8 cellular contexts compared by ENCODE assay signal in the genomic region with DNA sequence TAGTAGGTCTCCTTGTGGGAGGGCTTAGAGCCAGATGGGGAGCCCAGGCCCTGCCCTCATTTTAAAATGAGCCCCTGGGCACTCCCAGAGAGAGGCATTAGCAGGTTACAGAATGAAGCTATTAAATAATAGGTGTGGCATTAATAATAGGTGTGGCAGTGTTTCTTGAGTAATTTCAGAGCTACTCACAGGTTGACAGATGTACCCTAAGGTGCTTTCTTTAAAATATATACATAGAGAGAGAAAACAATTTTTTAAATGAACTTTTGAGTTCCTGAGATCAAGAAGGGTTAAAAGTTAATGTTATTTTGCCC. TPM values are rescaled to one million over a fixed set of nuclear protein-coding genes. Genes with fewer than 3 reads are reported as not detected.
DNase-seq lines count a peak whose midpoint lies in the region; ATAC-seq and TF ChIP-seq lines count a peak whose summit lies in the region.

No MANE protein-coding gene starts in this region.

- DNase-seq in Calu3: no peak
- no peak for DNase-seq in IMR-90
- DNase-seq in hippocampal formation (lab: John Stamatoyannopoulos, UW): no peak
- no peak for DNase-seq in midbrain (lab: John Stamatoyannopoulos, UW)
- no peak for DNase-seq in kidney glomerular epithelial cell (lab: John Stamatoyannopoulos, UW)

- CTCF ChIA-PET in Calu3 (lab: Charles Lee): interaction anchor here (1.5 to 2.4 kb wide), 2 partner anchors 10 to 49 kb away, joined by 9 to 11 read pairs; no protein-coding TSS in a partner anchor
- CTCF ChIA-PET in IMR-90 (lab: Yijun Ruan, JAX): interaction anchor here (1.0 to 3.2 kb wide), 7 partner anchors 9 to 83 kb away, joined by 3 to 13 read pairs (median 8); no protein-coding TSS in a partner anchor

- dilution Hi-C loops in IMR-90 (cut with HindIII; ENCODE audit: low sequenced_read_pairs, unreplicated experiment): no loop called here

- H2BK20ac ChIP-seq in IMR-90 (ENCODE audit: low read depth, low read length): no peak overlapping the region

- H3K4me2 ChIP-seq in IMR-90 (ENCODE audit: low read depth, low read length): peak overlapping the region; percentile 95

- H3K27ac ChIP-seq in IMR-90 (ENCODE audit: insufficient read depth, low read length) (no peak overlapping the region), duodenal mucosa (ENCODE audit: low read depth, low read length) (peak overlapping the region; percentile 42)

- H3K4ac ChIP-seq in IMR-90 (ENCODE audit: low read depth, low read length): no peak overlapping the region

- TF ChIP-seq CTCF in Calu3 (IDR thresholded peaks at IDR 0.05; ENCODE audit: unreplicated experiment) (no peak), IMR-90 (conservative IDR thresholded peaks at IDR 0.05; ENCODE audit: low read depth, low read length) (no peak)

- peak overlapping the region; percentile 82 for H2AK9ac ChIP-seq in IMR-90 (replicated peaks; ENCODE audit: low read depth, low read length, poor library complexity)

- H3K9ac ChIP-seq in IMR-90 (ENCODE audit: low read depth, low read length): no peak overlapping the region
- peak overlapping the region; percentile 78 to 85 for H3K9ac ChIP-seq in duodenal mucosa (ENCODE audit: low read depth in 1 of 2, low read length in 2 of 2)

- H3K9me3 Mint-ChIP-seq in Calu3 (ENCODE audit: low read depth, unreplicated experiment): no peaks in the 10 kb centered on the region

- no peak overlapping the region for H4K8ac ChIP-seq in IMR-90 (ENCODE audit: low read depth in 2 of 2, low read length in 2 of 2)

- H3K27me3 ChIP-seq in IMR-90 (ENCODE audit: control insufficient read depth, insufficient read depth, low read length) (no peaks in the 10 kb centered on the region; the same call in 1 of the 2 replicates), duodenal mucosa (ENCODE audit: control insufficient read depth in 1 of 2, insufficient read depth in 2 of 2, low read length in 2 of 2) (no peaks in the 10 kb centered on the region), neuron (ENCODE audit: insufficient read depth, low read length) (peaks cover under 1% of the 10 kb centered on the region)

- no peak for TF ChIP-seq POLR2A in IMR-90 (IDR thresholded peaks at IDR 0.05; ENCODE audit: low read depth, low read length)

- POLR2A ChIA-PET in IMR-90 (lab: Charles Lee; ENCODE audit: unreplicated experiment): interaction anchor here (0.6 kb wide), 1 partner anchor 347 kb away, joined by 4 read pairs; no protein-coding TSS in a partner anchor

- intact Hi-C loops in Calu3 (cut with micrococcal nuclease; ENCODE audit: unreplicated experiment): loop anchor here (1.0 to 2.0 kb wide), 3 partner anchors 24 to 82 kb away; no protein-coding TSS in a partner anchor
- intact Hi-C loops in IMR-90 (cut with micrococcal nuclease): no loop called here

- no peak overlapping the region for H2BK5ac ChIP-seq in IMR-90 (ENCODE audit: low read depth, low read length, poor library complexity, severe bottlenecking)

- H3K4me1 ChIP-seq in IMR-90 (ENCODE audit: control insufficient read depth, insufficient read depth, low read length): no peaks in the 10 kb centered on the region; the same call in 1 of the 2 replicates
- H3K4me1 ChIP-seq in duodenal mucosa (ENCODE audit: control insufficient read depth in 1 of 2, insufficient read depth in 2 of 2, low read length in 2 of 2): peaks cover 23 to 28% of the 10 kb centered on the region in 2 donors
- peaks cover 7% of the 10 kb centered on the region for H3K4me1 ChIP-seq in neuron (ENCODE audit: insufficient read depth, low read length)

- no TSS peak for BruUV-seq in Calu3 (replicated peaks; lab: Mats Ljungman, UMichigan)
- BruUV-seq in IMR-90 (replicated peaks; lab: Mats Ljungman, UMichigan): no TSS peak

- no peak overlapping the region for H2BK120ac ChIP-seq in IMR-90 (ENCODE audit: low read depth, low read length)

- H4K5ac ChIP-seq in IMR-90 (ENCODE audit: low read depth, low read length): no peak overlapping the region

- H4K20me1 ChIP-seq in IMR-90 (ENCODE audit: insufficient read depth, low read length): no peaks in the 10 kb centered on the region

- no peak overlapping the region for H2AK5ac ChIP-seq in IMR-90 (ENCODE audit: low read depth, low read length)

- H3K27ac Mint-ChIP-seq in Calu3 (ENCODE audit: unreplicated experiment): no peak overlapping the region

- H2BK15ac ChIP-seq in IMR-90 (ENCODE audit: low read depth, low read length): no peak overlapping the region

- in situ Hi-C loops in IMR-90 (cut with MboI; ENCODE audit: low sequenced_read_pairs): no loop called here

- no peaks in the 10 kb centered on the region for H3K9me3 ChIP-seq in IMR-90 (ENCODE audit: control insufficient read depth, insufficient read depth, low read length)
- no peaks in the 10 kb centered on the region for H3K9me3 ChIP-seq in duodenal mucosa (ENCODE audit: control insufficient read depth in 1 of 2, low read length in 2 of 2)
- no peaks in the 10 kb centered on the region for H3K9me3 ChIP-seq in neuron (ENCODE audit: low read length)

- H3K18ac ChIP-seq in IMR-90 (ENCODE audit: low read depth, low read length): no peak overlapping the region

- no peaks in the 10 kb centered on the region for H3K27me3 Mint-ChIP-seq in Calu3 (ENCODE audit: unreplicated experiment)

- peaks cover 8% of the 10 kb centered on the region for H3K36me3 Mint-ChIP-seq in Calu3 (ENCODE audit: insufficient read depth, unreplicated experiment)

- ATAC-seq in IMR-90 (ENCODE audit: low read depth) (no peak), GM18873 (IDR thresholded peaks at IDR 0.05; ENCODE audit: low FRiP score, unreplicated experiment) (no peak)

- H3K23ac ChIP-seq in IMR-90 (ENCODE audit: low read depth, low read length): no peak overlapping the region

- no peak overlapping the region for H3K14ac ChIP-seq in IMR-90 (replicated peaks; ENCODE audit: low read depth, low read length)

- H3K4me3 ChIP-seq in IMR-90 (ENCODE audit: insufficient read depth, low read depth, low read length) (peak overlapping the region; percentile 82), duodenal mucosa (ENCODE audit: low read depth in 1 of 2, low read length in 2 of 2) (peak overlapping the region; percentile 78 to 83), neuron (ENCODE audit: low read length) (peak overlapping the region; percentile 87)

- peak overlapping the region; percentile 78 for H3K4me3 Mint-ChIP-seq in Calu3 (ENCODE audit: low read depth, unreplicated experiment)

- no peak overlapping the region for H3K56ac ChIP-seq in IMR-90 (ENCODE audit: extremely low read depth, insufficient read depth, low read length)

- H3K4me1 Mint-ChIP-seq in Calu3 (ENCODE audit: low read depth, unreplicated experiment): no peaks in the 10 kb centered on the region

- H2AFZ ChIP-seq in IMR-90 (replicated peaks; ENCODE audit: low read length, poor library complexity) (peak overlapping the region; percentile 88), neuron (ENCODE audit: low read depth, low read length) (peak overlapping the region; percentile 81)

- no peak for TF ChIP-seq RAD21 in IMR-90 (IDR thresholded peaks at IDR 0.05; ENCODE audit: low read length)

- peaks cover 11 to 40% of the 10 kb centered on the region in 2 experiments for H3K79me1 ChIP-seq in IMR-90 (ENCODE audit: low read depth in 1 of 2, low read length in 2 of 2)

- H3K36me3 ChIP-seq in IMR-90 (ENCODE audit: control insufficient read depth, insufficient read depth, low read length) (no peaks in the 10 kb centered on the region), duodenal mucosa (ENCODE audit: control insufficient read depth in 1 of 2, insufficient read depth in 2 of 2, low read length in 2 of 2) (no peaks in the 10 kb centered on the region), neuron (ENCODE audit: insufficient read depth, low read length) (no peaks in the 10 kb centered on the region)

- H3K9me1 ChIP-seq in IMR-90 (ENCODE audit: insufficient read depth, low read length): peaks cover 2% of the 10 kb centered on the region; the same call in 1 of the 2 replicates

- H4K91ac ChIP-seq in IMR-90 (ENCODE audit: insufficient read depth, low read depth, low read length): no peak overlapping the region

TF ChIP-seq in IMR-90, 13 proteins besides CTCF, POLR2A, EP300 and RAD21:
- TF ChIP-seq SMC3 (IDR thresholded peaks at IDR 0.05; ENCODE audit: low read depth, low read length): no peak
- no peak for TF ChIP-seq CHD1 (IDR thresholded peaks at IDR 0.05; ENCODE audit: low read depth, low read length)
- TF ChIP-seq MAFK (IDR thresholded peaks at IDR 0.05; ENCODE audit: low read depth, low read length): no peak
- TF ChIP-seq NFE2L2 (IDR thresholded peaks at IDR 0.05; ENCODE audit: low read depth, low read length): no peak
- no peak for TF ChIP-seq MXI1 (IDR thresholded peaks at IDR 0.05; ENCODE audit: borderline replicate concordance, low read depth, low read length)
- no peak for TF ChIP-seq FOS (IDR thresholded peaks at IDR 0.05; ENCODE audit: low read depth, low read length)
- TF ChIP-seq, protein P1, sequence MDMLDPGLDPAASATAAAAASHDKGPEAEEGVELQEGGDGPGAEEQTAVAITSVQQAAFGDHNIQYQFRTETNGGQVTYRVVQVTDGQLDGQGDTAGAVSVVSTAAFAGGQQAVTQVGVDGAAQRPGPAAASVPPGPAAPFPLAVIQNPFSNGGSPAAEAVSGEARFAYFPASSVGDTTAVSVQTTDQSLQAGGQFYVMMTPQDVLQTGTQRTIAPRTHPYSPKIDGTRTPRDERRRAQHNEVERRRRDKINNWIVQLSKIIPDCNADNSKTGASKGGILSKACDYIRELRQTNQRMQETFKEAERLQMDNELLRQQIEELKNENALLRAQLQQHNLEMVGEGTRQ (IDR thresholded peaks at IDR 0.05; ENCODE audit: low read depth, low read length): no peak
- no peak for TF ChIP-seq RCOR1 (IDR thresholded peaks at IDR 0.05; ENCODE audit: insufficient replicate concordance, low read length)

RNA-seq across cellular contexts. Expression of a gene that starts 1.2 kb away (rescaled TPM):
- total RNA-seq in Calu3 (2022): 7.9 and 13.6 TPM in 2 replicates
- 4.8 and 5.8 TPM in 2 replicates for total RNA-seq in IMR-90 (2012; rRNA removed)
- 1.4 and 1.7 TPM in 2 replicates for polyA plus RNA-seq in IMR-90 (2012; rRNA removed)
- polyA plus RNA-seq in IMR-90 (2012; cell fraction: cytosol; rRNA removed): 0.26 and 0.34 TPM in 2 replicates
- 0.36 and 2.0 TPM in 2 replicates for polyA plus RNA-seq in IMR-90 (2012; cell fraction: nucleus; rRNA removed; ENCODE audit: low replicate concordance)
